ENCODE assay signal across 9 cellular contexts in genomic region chr1:111990026-111990877, GRCh38. TPM values are rescaled to one million over a fixed set of nuclear protein-coding genes. Genes with fewer than 3 reads are reported as not detected.
DNase-seq lines count a peak whose midpoint lies in the region; FAIRE-seq and TF ChIP-seq lines count a peak whose summit lies in the region.
"Had no signal": no experiment of that assay in that cellular context is flagged by ENCODE, and none has a peak within 500 bp of the region (broad histone marks: within the 10 kb centered on the region; RNA-seq: fewer than 3 reads in every experiment).

No MANE protein-coding gene starts in this region.

- TF ChIP-seq CTCF in AG09309 (IDR thresholded peaks at IDR 0.05; ENCODE audit: control insufficient read depth, insufficient read depth, low read depth, low read length, missing control alignments) (no peak), astrocyte (IDR thresholded peaks at IDR 0.05; ENCODE audit: insufficient read depth, low read depth, low read length) (no peak), smooth muscle cell (IDR thresholded peaks at IDR 0.05; ENCODE audit: borderline replicate concordance, insufficient read depth, poor library complexity, severe bottlenecking) (no peak)

- H3K27ac ChIP-seq in HUES48 (ENCODE audit: low read depth, low read length) (no peak overlapping the region), astrocyte (ENCODE audit: low read depth, low read length) (no peak overlapping the region), smooth muscle cell (ENCODE audit: low read depth) (no peak overlapping the region)
- H3K27ac ChIP-seq: epithelial cell of prostate had no signal

- peaks cover 88% of the 10 kb centered on the region for H3K27me3 Mint-ChIP-seq in astrocyte (ENCODE audit: low read depth, unreplicated experiment)

- no peaks in the 10 kb centered on the region for H3K9me3 ChIP-seq in HUES48 (ENCODE audit: control insufficient read depth, insufficient read depth, low read length)
- H3K9me3 ChIP-seq in astrocyte (ENCODE audit: insufficient read depth, low read depth, low read length) = no peaks in the 10 kb centered on the region
- no peaks in the 10 kb centered on the region for H3K9me3 ChIP-seq in smooth muscle cell (replicated peaks; ENCODE audit: low read depth)

- FAIRE-seq in astrocyte (lab: Jason Lieb, UNC) (no peak), H54 (lab: Jason Lieb, UNC) (no peak)

- H3K4me2 ChIP-seq in astrocyte (ENCODE audit: low read length) (peak overlapping the region; percentile 86), smooth muscle cell (peak overlapping the region; percentile 99)

- H3K79me2 ChIP-seq in astrocyte (ENCODE audit: insufficient read depth, low read length) = no peaks in the 10 kb centered on the region
- H3K79me2 ChIP-seq in smooth muscle cell (ENCODE audit: low read depth) = no peaks in the 10 kb centered on the region

- no peaks in the 10 kb centered on the region; the same call in 1 of the 2 replicates for H3K4me1 ChIP-seq in HUES48 (ENCODE audit: control insufficient read depth, insufficient read depth, low read length)
- H3K4me1 ChIP-seq in astrocyte (ENCODE audit: insufficient read depth, low read length) = peaks cover 6% of the 10 kb centered on the region
- peaks cover 25% of the 10 kb centered on the region for H3K4me1 ChIP-seq in smooth muscle cell (ENCODE audit: low read depth)

- H3K27ac Mint-ChIP-seq in astrocyte (ENCODE audit: unreplicated experiment) = no peak overlapping the region

- no peaks in the 10 kb centered on the region for H3K36me3 Mint-ChIP-seq in astrocyte (ENCODE audit: low read depth, unreplicated experiment)

- WGBS in smooth muscle cell (ENCODE audit: low lambda C conversion rate) = 3% methylated on average over 40 of the region's 72 CpGs

- H2AFZ ChIP-seq in astrocyte (ENCODE audit: low read depth, low read length) = peak overlapping the region; percentile 62
- peak overlapping the region; percentile 63 for H2AFZ ChIP-seq in smooth muscle cell (ENCODE audit: low read depth)

- H3K9ac ChIP-seq in HUES48 (ENCODE audit: low read depth, low read length) (no peak overlapping the region), astrocyte (ENCODE audit: low read length) (no peak overlapping the region), smooth muscle cell (ENCODE audit: low read depth) (no peak overlapping the region)

- H3K27me3 ChIP-seq in HUES48 (ENCODE audit: control insufficient read depth, insufficient read depth, low read length) (peaks cover 70% of the 10 kb centered on the region), astrocyte (ENCODE audit: insufficient read depth, low read length) (peaks cover 56% of the 10 kb centered on the region), smooth muscle cell (ENCODE audit: low read depth) (peaks cover 39% of the 10 kb centered on the region)

- H3K4me1 Mint-ChIP-seq in astrocyte (ENCODE audit: low read depth, unreplicated experiment) = peaks cover 5% of the 10 kb centered on the region

- H3F3A ChIP-seq in smooth muscle cell (ENCODE audit: low read depth) = no peaks in the 10 kb centered on the region

- peak overlapping the region; percentile 50 for H3K4me3 ChIP-seq in AG09309 (ENCODE audit: control insufficient read depth, low read depth, low read length)
- peak overlapping the region; percentile 60 for H3K4me3 ChIP-seq in HUES48 (ENCODE audit: low read depth, low read length)
- peak overlapping the region; percentile 33 for H3K4me3 ChIP-seq in astrocyte (ENCODE audit: insufficient read depth, low read depth, low read length)
- peak overlapping the region; percentile 66 for H3K4me3 ChIP-seq in smooth muscle cell

- peak overlapping the region; percentile 85 for H3K4me3 Mint-ChIP-seq in astrocyte (ENCODE audit: unreplicated experiment)

- H4K20me1 ChIP-seq in astrocyte (ENCODE audit: insufficient read depth, low read length) (no peaks in the 10 kb centered on the region), smooth muscle cell (ENCODE audit: low read depth) (no peaks in the 10 kb centered on the region)

- no peak for TF ChIP-seq POLR2A in H54 (IDR thresholded peaks at IDR 0.05; ENCODE audit: low read depth, low read length)

- peaks cover 3% of the 10 kb centered on the region for H3K9me3 Mint-ChIP-seq in astrocyte (ENCODE audit: unreplicated experiment)

- H3K36me3 ChIP-seq in HUES48 (ENCODE audit: control insufficient read depth, insufficient read depth, low read length) = no peaks in the 10 kb centered on the region
- H3K36me3 ChIP-seq in astrocyte (ENCODE audit: insufficient read depth, low read length) = no peaks in the 10 kb centered on the region
- H3K36me3 ChIP-seq in smooth muscle cell (ENCODE audit: low read depth) = no peaks in the 10 kb centered on the region

- DNase-seq in AG09309 (ENCODE audit: low read depth) = no peak
- DNase-seq in astrocyte (ENCODE audit: low read depth) = no peak
- DNase-seq in iris pigment epithelial cell (ENCODE audit: low read depth) = peak; percentile 28
- DNase-seq in smooth muscle cell (lab: John Stamatoyannopoulos, UW; ENCODE audit: unreplicated experiment) = no peak
- no peak for DNase-seq in H54 (ENCODE audit: insufficient read length, low spot score)
- no peak for DNase-seq in UCSD-AML1 (lab: John Stamatoyannopoulos, UW; ENCODE audit: unreplicated experiment)
- DNase-seq in epidermal melanocyte (ENCODE audit: insufficient read length, low spot score) = no peak

RNA-seq across cellular contexts. Expression of gene KCND3, which starts 0.8 kb away (rescaled TPM):
- 0.43 TPM in 2 replicates for total RNA-seq in astrocyte
- total RNA-seq in smooth muscle cell = 2.2 and 3.6 TPM in 2 replicates
- 0.84 and 0.97 TPM in 2 replicates for polyA plus RNA-seq in smooth muscle cell
